11 cellular contexts compared by ENCODE assay signal in genomic region chr20:51750770-51751388, GRCh38. TPM values are rescaled to one million over a fixed set of nuclear protein-coding genes. Genes with fewer than 3 reads are reported as not detected.
A peak's percentile ranks its signal among the peaks of the same experiment; 100 is the strongest.
DNase-seq lines count a peak whose midpoint lies in the region; ATAC-seq, FAIRE-seq and TF ChIP-seq lines count a peak whose summit lies in the region.
"Had no signal": no experiment of that assay in that cellular context is flagged by ENCODE, and none has a peak within 500 bp of the region (broad histone marks: within the 10 kb centered on the region; RNA-seq: fewer than 3 reads in every experiment).

No MANE protein-coding gene starts in this region.

- ATAC-seq in right cardiac atrium: no peak
- no peak for ATAC-seq in left ventricle myocardium superior
- no peak for ATAC-seq in aorta (ENCODE audit: low FRiP score)
- no peak for ATAC-seq in GM21381 (IDR thresholded peaks at IDR 0.05; ENCODE audit: unreplicated experiment)

- POLR2A ChIA-PET in endothelial cell of umbilical vein (lab: Charles Lee): no interaction called here

- no peak for TF ChIP-seq POLR2A in endothelial cell of umbilical vein (IDR thresholded peaks at IDR 0.05; ENCODE audit: low read depth, low read length)

- H3K9me3 ChIP-seq in right cardiac atrium (ENCODE audit: control insufficient read depth, low read length): no peaks in the 10 kb centered on the region
- no peaks in the 10 kb centered on the region for H3K9me3 ChIP-seq in endothelial cell of umbilical vein (replicated peaks; ENCODE audit: control insufficient read depth, insufficient read depth, low read length)
- no peaks in the 10 kb centered on the region for H3K9me3 ChIP-seq in aorta (ENCODE audit: control insufficient read depth, low read length)

- WGBS in right cardiac atrium: 81% methylated on average over 10 of the region's 10 CpGs
- 80 to 86% methylated on average over 10 of the region's 10 CpGs for WGBS in aorta, 2 donors

- no peaks in the 10 kb centered on the region for H3K27me3 Mint-ChIP-seq in osteocyte (ENCODE audit: unreplicated experiment)

- no peak for FAIRE-seq in endothelial cell of umbilical vein (lab: Jason Lieb, UNC)

- H3K4me3 Mint-ChIP-seq in osteocyte (ENCODE audit: unreplicated experiment): no peak overlapping the region

- H3K4me1 Mint-ChIP-seq in osteocyte (ENCODE audit: unreplicated experiment): peaks cover 48% of the 10 kb centered on the region

- no peak for DNase-seq in right cardiac atrium
- DNase-seq in left ventricle myocardium superior: no peak
- DNase-seq in endothelial cell of umbilical vein (ENCODE audit: low read depth, low spot score): no peak
- no peak for DNase-seq in osteocyte (ENCODE audit: extremely low spot score, unreplicated experiment)
- peak in 1 of 2 donors; percentile 60 for DNase-seq in aorta
- no peak for DNase-seq in HUDEP-2 (lab: John Stamatoyannopoulos, UW; ENCODE audit: unreplicated experiment in 76 of 76)
- DNase-seq in globus pallidus (ENCODE audit: low spot score): no peak
- DNase-seq: activated CD4-positive, CD25-positive, alpha-beta regulatory T cell; Karpas-422 had no signal

- no peaks in the 10 kb centered on the region for H3K9me3 Mint-ChIP-seq in osteocyte (ENCODE audit: unreplicated experiment)

- peaks cover 12% of the 10 kb centered on the region for H3K79me2 ChIP-seq in endothelial cell of umbilical vein (ENCODE audit: control insufficient read depth, insufficient read depth, low read length)

- H3K4me1 ChIP-seq in right cardiac atrium (ENCODE audit: control insufficient read depth, insufficient read depth, low read length) (peaks cover 10% of the 10 kb centered on the region), endothelial cell of umbilical vein (ENCODE audit: control insufficient read depth, extremely low read depth, insufficient read depth, low read length) (peaks cover 37% of the 10 kb centered on the region), aorta (ENCODE audit: control insufficient read depth in 1 of 2, insufficient read depth in 2 of 2, low read length in 2 of 2) (peaks cover 0 to 3% of the 10 kb centered on the region in 2 donors)

- BruUV-seq in endothelial cell of umbilical vein (replicated peaks; lab: Mats Ljungman, UMichigan): no TSS peak

- H4K20me1 ChIP-seq in endothelial cell of umbilical vein (replicated peaks; ENCODE audit: control insufficient read depth, extremely low read depth, insufficient read depth, low read length): no peaks in the 10 kb centered on the region

- CTCF ChIA-PET in endothelial cell of umbilical vein (lab: Charles Lee): interaction anchor here (2.1 to 2.6 kb wide), 3 partner anchors 49 to 215 kb away, joined by 8 to 19 read pairs (median 9); no protein-coding TSS in a partner anchor

- dilution Hi-C loops in endothelial cell of umbilical vein (cut with MboI; ENCODE audit: extremely low pct_ligation_motif_present, low sequenced_read_pairs): no loop called here

- H3K36me3 ChIP-seq in endothelial cell of umbilical vein (ENCODE audit: control insufficient read depth in 2 of 2, extremely low read depth in 1 of 2, insufficient read depth in 2 of 2, low read length in 2 of 2) (no peaks in the 10 kb centered on the region), aorta (ENCODE audit: control insufficient read depth in 1 of 2, insufficient read depth in 2 of 2, low read length in 1 of 2) (no peaks in the 10 kb centered on the region)

- intact Hi-C loops in right cardiac atrium (cut with DNase I) (no loop called here), left ventricle myocardium superior (cut with micrococcal nuclease) (no loop called here), endothelial cell of umbilical vein (cut with micrococcal nuclease) (loop anchor here (5.0 kb wide), 1 partner anchor 181 kb away; no protein-coding TSS in a partner anchor), aorta (cut with DNase I) (no loop called here)

- H3K36me3 Mint-ChIP-seq in osteocyte (ENCODE audit: unreplicated experiment): no peaks in the 10 kb centered on the region

- peak overlapping the region; percentile 6 for H3K4me2 ChIP-seq in endothelial cell of umbilical vein (ENCODE audit: insufficient read depth, low read length)

- no peak overlapping the region for H3K4me3 ChIP-seq in right cardiac atrium (ENCODE audit: low read length)
- H3K4me3 ChIP-seq in endothelial cell of umbilical vein (replicated peaks in 1 of 3; ENCODE audit: insufficient read depth in 1 of 3, low read depth in 1 of 3, low read length in 3 of 3): no peak overlapping the region
- H3K4me3 ChIP-seq in aorta (ENCODE audit: low read length in 2 of 2): no peak overlapping the region

- H2AFZ ChIP-seq in endothelial cell of umbilical vein (ENCODE audit: low read depth, low read length): no peak overlapping the region

- no peaks in the 10 kb centered on the region for H3K9me1 ChIP-seq in endothelial cell of umbilical vein (replicated peaks; ENCODE audit: control insufficient read depth, extremely low read depth, insufficient read depth, low read length)

- H3K9ac ChIP-seq in endothelial cell of umbilical vein (replicated peaks; ENCODE audit: extremely low read depth, insufficient read depth, low read length): peak overlapping the region; percentile 1

- H3K27ac Mint-ChIP-seq in osteocyte (ENCODE audit: unreplicated experiment): peak overlapping the region; percentile 89

- TF ChIP-seq CTCF in endothelial cell of umbilical vein (IDR thresholded peaks at IDR 0.05; ENCODE audit: extremely low read depth in 1 of 2, insufficient read depth in 1 of 2, low read depth in 1 of 2, low read length in 2 of 2) (no peak), osteocyte (IDR thresholded peaks at IDR 0.05) (no peak)

- peak overlapping the region; percentile 20 for H3K27ac ChIP-seq in right cardiac atrium (ENCODE audit: low read length)
- peak overlapping the region; percentile 52 for H3K27ac ChIP-seq in endothelial cell of umbilical vein (ENCODE audit: insufficient read depth, low read depth, low read length)
- H3K27ac ChIP-seq in aorta (ENCODE audit: low read depth in 1 of 2, low read length in 2 of 2): peak overlapping the region; percentile 11 to 93

- no peaks in the 10 kb centered on the region for H3K27me3 ChIP-seq in right cardiac atrium (ENCODE audit: control insufficient read depth, insufficient read depth)
- no peaks in the 10 kb centered on the region for H3K27me3 ChIP-seq in endothelial cell of umbilical vein (ENCODE audit: control insufficient read depth in 2 of 2, insufficient read depth in 2 of 2, low read length in 2 of 2)
- H3K27me3 ChIP-seq in aorta (ENCODE audit: control insufficient read depth in 1 of 2, insufficient read depth in 2 of 2, low read length in 1 of 2): no peaks in the 10 kb centered on the region

TF ChIP-seq in endothelial cell of umbilical vein, 7 proteins besides CTCF, POLR2A, EP300 and RAD21:
- no peak for TF ChIP-seq JUN (IDR thresholded peaks at IDR 0.05; ENCODE audit: borderline replicate concordance, insufficient read depth, insufficient read length, low read depth)
- TF ChIP-seq MYC (IDR thresholded peaks at IDR 0.05; ENCODE audit: low read depth, low read length): no peak
- TF ChIP-seq MAX (IDR thresholded peaks at IDR 0.05; ENCODE audit: insufficient read depth, insufficient read length): no peak
- TF ChIP-seq POLR2AphosphoS5 (IDR thresholded peaks at IDR 0.05; ENCODE audit: insufficient read depth, low read depth, low read length): no peak
- TF ChIP-seq FOS (IDR thresholded peaks at IDR 0.05; ENCODE audit: borderline replicate concordance, insufficient read depth, low read length): no peak
- TF ChIP-seq GATA2 (IDR thresholded peaks at IDR 0.05; ENCODE audit: insufficient read depth, insufficient read length, low read depth, low read length): no peak
- TF ChIP-seq EZH2 (IDR thresholded peaks at IDR 0.05; ENCODE audit: borderline replicate concordance, low read depth, low read length, severe bottlenecking): no peak

RNA-seq across cellular contexts. Expression of gene ATP9A, which starts 17.3 kb away (rescaled TPM):
- total RNA-seq in right cardiac atrium (10 to 100 TPM; 18.4 to 23.9 (median 19.9) TPM), left ventricle myocardium superior (21.2 TPM), endothelial cell of umbilical vein (35.2 and 41.5 TPM in 2 replicates), osteocyte (58.4 and 65.3 TPM in 2 replicates), aorta (10 to 100 TPM; 49.0 to 59.8 TPM)
- polyA plus RNA-seq in right cardiac atrium (6.2 TPM), endothelial cell of umbilical vein (18.5 and 20.9 TPM in 2 replicates), aorta (10 to 100 TPM; 10.6 to 17.4 TPM)
- polyA plus RNA-seq in endothelial cell of umbilical vein (2011; cell fraction: cytosol; rRNA removed): 16.6 and 17.8 TPM in 2 replicates
- polyA plus RNA-seq in endothelial cell of umbilical vein (2011; cell fraction: nucleus; rRNA removed): 25.9 and 26.1 TPM in 2 replicates
- 21.5 and 23.6 TPM in 2 replicates for polyA plus RNA-seq in endothelial cell of umbilical vein (2012)
- polyA minus RNA-seq in endothelial cell of umbilical vein: 85.7 and 89.7 TPM in 2 replicates
- 12.4 TPM for polyA minus RNA-seq in endothelial cell of umbilical vein (2011; cell fraction: cytosol; rRNA and poly(A)+ RNA removed)
- polyA minus RNA-seq in endothelial cell of umbilical vein (2011; cell fraction: nucleus; rRNA and poly(A)+ RNA removed): 29.2 and 31.2 TPM in 2 replicates

RNA-seq across cellular contexts. Expression of gene SALL4, which starts 51.4 kb away (rescaled TPM):
- total RNA-seq in right cardiac atrium (not detected), left ventricle myocardium superior (not detected), endothelial cell of umbilical vein (1.4 and 1.9 TPM in 2 replicates), osteocyte (1.8 and 2.6 TPM in 2 replicates), aorta (under 1 TPM; 0.12 to 0.19 TPM)
- polyA plus RNA-seq in right cardiac atrium (0.09 TPM), endothelial cell of umbilical vein (0.67 and 1.3 TPM in 2 replicates), aorta (under 1 TPM in 1 of 2 donors, not detected in 1; 0.18 TPM)
- 0.28 and 0.48 TPM in 2 replicates for polyA plus RNA-seq in endothelial cell of umbilical vein (2011; cell fraction: cytosol; rRNA removed)
- polyA plus RNA-seq in endothelial cell of umbilical vein (2011; cell fraction: nucleus; rRNA removed): 6.5 and 6.8 TPM in 2 replicates
- polyA plus RNA-seq in endothelial cell of umbilical vein (2012): 0.51 and 1.00 TPM in 2 replicates
- 0.98 and 3.3 TPM in 2 replicates for polyA minus RNA-seq in endothelial cell of umbilical vein
- 1.5 TPM for polyA minus RNA-seq in endothelial cell of umbilical vein (2011; cell fraction: cytosol; rRNA and poly(A)+ RNA removed)
- polyA minus RNA-seq in endothelial cell of umbilical vein (2011; cell fraction: nucleus; rRNA and poly(A)+ RNA removed): 1.4 and 2.7 TPM in 2 replicates
- total RNA-seq: A172 had no signal
